ENCODE assay signal across 12 cellular contexts in the genomic region with DNA sequence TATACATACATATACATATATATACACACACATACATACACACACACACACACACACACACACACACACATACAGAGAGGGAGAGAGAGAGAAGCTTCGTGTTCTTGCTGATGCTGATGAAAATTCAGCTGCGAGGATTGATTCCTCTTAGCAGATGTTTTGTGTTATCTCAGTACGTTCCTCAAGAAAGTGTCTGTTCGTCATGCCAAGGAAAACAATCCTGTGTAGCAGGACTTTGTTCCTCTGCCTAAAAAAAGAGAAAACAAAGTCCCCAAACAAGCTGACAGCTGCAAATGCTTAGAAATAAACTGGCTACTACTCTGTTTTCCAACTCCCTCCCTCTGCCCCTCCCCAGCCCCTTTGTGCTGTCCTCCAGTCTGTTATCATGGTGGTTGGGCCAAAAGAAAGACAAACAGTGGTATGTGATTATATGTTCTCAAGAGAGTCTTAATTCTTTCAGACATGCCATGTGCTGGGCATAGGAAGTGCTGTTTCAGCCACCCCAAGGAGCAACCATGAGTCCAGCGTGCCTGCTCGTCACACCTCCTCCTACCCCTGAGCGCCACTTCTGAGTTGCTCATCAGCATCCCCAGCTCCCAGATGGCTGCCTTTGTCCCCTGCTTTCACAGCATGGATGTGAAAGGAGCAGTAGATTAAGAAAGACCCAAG.
A peak's percentile ranks its signal among the peaks of the same experiment; 100 is the strongest.
DNase-seq lines count a peak whose midpoint lies in the region; ATAC-seq and TF ChIP-seq lines count a peak whose summit lies in the region.
"Had no signal": no experiment of that assay in that cellular context is flagged by ENCODE, and none has a peak within 500 bp of the region (broad histone marks: within the 10 kb centered on the region; RNA-seq: fewer than 3 reads in every experiment).

No MANE protein-coding gene starts in this region.

- H3K9me3 Mint-ChIP-seq in naive B cell: peaks cover 0 to 3% (median 0%) of the 10 kb centered on the region in 7 donors

- peaks cover 46 to 73% (median 69%) of the 10 kb centered on the region in 3 donors for H3K4me1 Mint-ChIP-seq in naive B cell

- intact Hi-C loops in transverse colon (cut with DNase I; ENCODE audit: low total_unique reads): no loop called here

- H3K27me3 ChIP-seq in transverse colon: no peaks in the 10 kb centered on the region
- H3K27me3 ChIP-seq: thyroid gland had no signal

- H3K27me3 Mint-ChIP-seq in naive B cell: no peaks in the 10 kb centered on the region

- in situ Hi-C loops in transverse colon (cut with MboI; ENCODE audit: low pct_ligation_motif_present in 1 of 4, low pct_unique_long_range_greater_than_20kb in 1 of 4, low sequenced_read_pairs in 3 of 4): no loop called here

- DNase-seq in NCI-H69 (lab: John Stamatoyannopoulos, UW) (peak; percentile 82), fibroblast of mammary gland (ENCODE audit: low read depth) (peak; percentile 88), naive B cell (no peak), transverse colon (no peak), NCI-H187 treated with DMSO at 0.1 percent for 48 hours (lab: John Stamatoyannopoulos, UW) (no peak), NCI-H1092 treated with DMSO at 0.1 percent for 48 hours (lab: John Stamatoyannopoulos, UW) (no peak), UCSD-AML1 (lab: John Stamatoyannopoulos, UW; ENCODE audit: unreplicated experiment) (no peak)
- DNase-seq: activated CD4-positive, alpha-beta T cell treated with anti-CD3 and anti-CD28 coated beads for 4 hours; DMS 273 treated with DMSO at 0.1 percent for 48 hours; KBM-7; thyroid gland had no signal

- no peak for TF ChIP-seq EP300 in transverse colon (IDR thresholded peaks at IDR 0.05; ENCODE audit: low read depth)

- no peaks in the 10 kb centered on the region for H3K36me3 ChIP-seq in transverse colon
- H3K36me3 ChIP-seq: thyroid gland had no signal

- 34 to 49% methylated on average over 4 to 7 of the region's 7 CpGs for WGBS in transverse colon (ENCODE audit: low coverage in 1 of 2), 2 donors

- no peak for TF ChIP-seq CTCF in fibroblast of mammary gland (conservative IDR thresholded peaks at IDR 0.05; ENCODE audit: control insufficient read depth, insufficient read depth, low read depth, low read length)
- no peak for TF ChIP-seq CTCF in transverse colon (IDR thresholded peaks at IDR 0.05)

- no peak overlapping the region for H3K4me3 ChIP-seq in fibroblast of mammary gland (ENCODE audit: control insufficient read depth, low read depth, low read length)
- H3K4me3 ChIP-seq in transverse colon: no peak overlapping the region
- H3K4me3 ChIP-seq: thyroid gland had no signal

- H3K4me1 ChIP-seq in transverse colon: peaks cover 16 to 75% (median 57%) of the 10 kb centered on the region in 4 donors

- H3K27ac Mint-ChIP-seq in naive B cell: peak overlapping the region in 3 of 6 donors; percentile 9 to 87 (median 49)

- no peak for TF ChIP-seq POLR2A in transverse colon (IDR thresholded peaks at IDR 0.05)

- peak overlapping the region in 5 of 8 donors; percentile 50 to 85 (median 78) for H3K4me3 Mint-ChIP-seq in naive B cell

- ATAC-seq in naive B cell (ENCODE audit: low read depth in 2 of 2): no peak

- H3K36me3 Mint-ChIP-seq in naive B cell: peaks cover 0 to 9% of the 10 kb centered on the region in 2 donors

- H3K9me3 ChIP-seq in transverse colon: no peaks in the 10 kb centered on the region
- H3K9me3 ChIP-seq: thyroid gland had no signal

- H3K27ac ChIP-seq in transverse colon: peak overlapping the region; percentile 40 to 58 (median 46)
- H3K27ac ChIP-seq: epithelial cell of prostate, thyroid gland had no signal

Comparison
In these comparisons a context has a peak if more than half of its experiments do, and no peak if none do; other contexts are left out.
1. DNase-seq: peak in NCI-H69 (single experiment) and fibroblast of mammary gland (single experiment); none in naive B cell (single experiment), transverse colon (single experiment), NCI-H187 treated with DMSO at 0.1 percent for 48 hours (single experiment), NCI-H1092 treated with DMSO at 0.1 percent for 48 hours (single experiment) and UCSD-AML1 (single experiment).